1 cellular context compared by ENCODE assay signal in the genomic region with DNA sequence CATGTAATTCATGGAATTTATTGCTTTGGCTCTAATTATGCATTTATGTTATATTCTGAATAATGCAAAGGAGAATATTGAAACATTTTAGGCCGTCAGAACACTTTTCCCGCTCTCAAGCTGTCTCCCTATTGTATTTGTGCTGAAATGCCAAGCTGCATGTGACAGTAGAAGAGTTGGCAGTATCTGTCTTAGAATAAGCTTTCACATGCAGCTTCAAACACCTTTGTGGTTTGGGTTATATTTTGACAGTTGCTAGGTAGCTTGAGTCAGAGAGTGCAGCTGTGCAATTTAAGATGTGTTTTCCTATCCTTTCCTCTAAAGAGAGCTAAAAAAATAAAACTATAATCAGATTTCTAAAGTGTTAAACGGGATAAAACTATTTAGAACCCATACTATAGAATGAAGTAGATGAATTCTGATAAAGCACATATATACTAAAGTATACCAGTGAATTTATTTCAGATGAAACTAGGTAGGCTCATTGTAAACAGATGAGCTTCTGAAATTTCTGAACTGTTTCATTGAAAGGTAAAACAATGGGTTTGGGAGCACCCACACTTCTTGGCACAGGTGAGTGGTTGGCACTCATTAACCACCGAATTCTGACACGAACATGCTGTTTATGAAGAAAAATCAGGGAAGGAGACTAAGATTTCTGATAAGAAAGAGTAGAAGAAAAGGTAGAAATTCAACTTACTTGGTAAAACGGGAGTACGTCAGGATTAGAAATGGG.
TF ChIP-seq lines count a peak whose summit lies in the region.

No MANE protein-coding gene starts in this region.

TF ChIP-seq in GM23338, 12 proteins besides CTCF, POLR2A, EP300 and RAD21 (continued from another document):
- TF ChIP-seq, protein P1, sequence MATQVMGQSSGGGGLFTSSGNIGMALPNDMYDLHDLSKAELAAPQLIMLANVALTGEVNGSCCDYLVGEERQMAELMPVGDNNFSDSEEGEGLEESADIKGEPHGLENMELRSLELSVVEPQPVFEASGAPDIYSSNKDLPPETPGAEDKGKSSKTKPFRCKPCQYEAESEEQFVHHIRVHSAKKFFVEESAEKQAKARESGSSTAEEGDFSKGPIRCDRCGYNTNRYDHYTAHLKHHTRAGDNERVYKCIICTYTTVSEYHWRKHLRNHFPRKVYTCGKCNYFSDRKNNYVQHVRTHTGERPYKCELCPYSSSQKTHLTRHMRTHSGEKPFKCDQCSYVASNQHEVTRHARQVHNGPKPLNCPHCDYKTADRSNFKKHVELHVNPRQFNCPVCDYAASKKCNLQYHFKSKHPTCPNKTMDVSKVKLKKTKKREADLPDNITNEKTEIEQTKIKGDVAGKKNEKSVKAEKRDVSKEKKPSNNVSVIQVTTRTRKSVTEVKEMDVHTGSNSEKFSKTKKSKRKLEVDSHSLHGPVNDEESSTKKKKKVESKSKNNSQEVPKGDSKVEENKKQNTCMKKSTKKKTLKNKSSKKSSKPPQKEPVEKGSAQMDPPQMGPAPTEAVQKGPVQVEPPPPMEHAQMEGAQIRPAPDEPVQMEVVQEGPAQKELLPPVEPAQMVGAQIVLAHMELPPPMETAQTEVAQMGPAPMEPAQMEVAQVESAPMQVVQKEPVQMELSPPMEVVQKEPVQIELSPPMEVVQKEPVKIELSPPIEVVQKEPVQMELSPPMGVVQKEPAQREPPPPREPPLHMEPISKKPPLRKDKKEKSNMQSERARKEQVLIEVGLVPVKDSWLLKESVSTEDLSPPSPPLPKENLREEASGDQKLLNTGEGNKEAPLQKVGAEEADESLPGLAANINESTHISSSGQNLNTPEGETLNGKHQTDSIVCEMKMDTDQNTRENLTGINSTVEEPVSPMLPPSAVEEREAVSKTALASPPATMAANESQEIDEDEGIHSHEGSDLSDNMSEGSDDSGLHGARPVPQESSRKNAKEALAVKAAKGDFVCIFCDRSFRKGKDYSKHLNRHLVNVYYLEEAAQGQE (IDR thresholded peaks at IDR 0.05; ENCODE audit: unreplicated experiment), result no peak
- TF ChIP-seq ZNF114 (CRISPR knock-in tag; IDR thresholded peaks at IDR 0.05) (no peak), CREB1 (CRISPR knock-in tag; IDR thresholded peaks at IDR 0.05; ENCODE audit: low read depth) (no peak), EZH2 (IDR thresholded peaks at IDR 0.05; ENCODE audit: low read depth, unreplicated experiment) (no peak)
